In the genomic region with DNA sequence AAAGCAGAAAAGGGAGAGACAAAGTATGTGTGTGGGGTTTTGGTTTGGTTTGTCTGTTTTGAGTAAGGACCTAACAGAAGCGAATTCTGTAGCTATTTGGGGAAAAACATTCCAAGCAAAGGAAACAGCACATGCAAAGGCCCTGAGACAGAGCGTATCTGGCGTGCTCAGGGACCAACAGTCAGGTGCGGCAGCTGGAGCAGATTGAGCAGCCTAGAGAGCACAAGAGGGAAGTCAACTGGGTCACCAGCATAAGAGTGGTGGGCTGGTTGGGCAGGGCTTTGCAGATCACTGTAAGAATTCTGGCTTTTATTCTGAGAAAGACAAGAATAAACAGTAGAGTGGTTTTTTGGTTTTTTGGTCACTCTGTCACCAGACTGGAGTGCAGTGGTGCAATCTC, we compare ENCODE assay signal across 27 cellular contexts. TPM values are rescaled to one million over a fixed set of nuclear protein-coding genes. Genes with fewer than 3 reads are reported as not detected.
"Had no signal": no experiment of that assay in that cellular context is flagged by ENCODE, and none has a peak within 500 bp of the region (broad histone marks: within the 10 kb centered on the region; RNA-seq: fewer than 3 reads in every experiment).

No MANE protein-coding gene starts in this region.

- H3K4me3 ChIP-seq: SK-N-MC had no signal

- H3K4me2 ChIP-seq: KMS-11 had no signal

- H3K9ac ChIP-seq: KMS-11 had no signal

- H3K36me3 Mint-ChIP-seq: brain had no signal

- H3K27ac Mint-ChIP-seq: activated CD4-positive, alpha-beta memory T cell treated with anti-CD3 and anti-CD28 coated beads, Interleukin-2, amount 10 ng/mL, durations not matched to agents 7 days and 5 days; activated CD4-positive, alpha-beta T cell treated with anti-CD3 and anti-CD28 coated beads for 36 hours; activated naive CD4-positive, alpha-beta T cell treated with anti-CD3 and anti-CD28 coated beads, Interleukin-2, amount 10 ng/mL, durations not matched to agents 7 days and 5 days; activated T-cell treated with anti-CD3 and anti-CD28 coated beads, Interleukin-2, amount 50 U/mL, for 72 hours; activated T-helper 2 cell treated with anti-CD3 and anti-CD28 coated beads, Interferon-gamma antibody, Interleukin-2, Interleukin-4, amounts not matched to agents 10 μg/mL and 5 μg/mL and 100 μg/mL, durations not matched to agents 14 hours and 24 hours and 36 hours; brain; T-cell had no signal

- H3K27ac ChIP-seq: KMS-11, SK-N-MC, WERI-Rb-1 had no signal

- DNase-seq: activated CD4-positive, alpha-beta memory T cell treated with anti-CD3 and anti-CD28 coated beads, Interleukin-2, amount 10 ng/mL, durations not matched to agents 7 days and 5 days; activated CD4-positive, alpha-beta T cell treated with anti-CD3 and anti-CD28 coated beads for 36 hours; activated CD4-positive, alpha-beta T cell treated with anti-CD3 and anti-CD28 coated beads, Interleukin-2, amount 50 U/mL, for 1 hour; activated gamma-delta T cell treated with Interleukin-2 at 50 U/mL for 16 hours; activated naive CD4-positive, alpha-beta T cell treated with anti-CD3 and anti-CD28 coated beads, Interleukin-2, amount 10 ng/mL, durations not matched to agents 7 days and 5 days; activated T-cell treated with anti-CD3 and anti-CD28 coated beads for 4 hours; activated T-cell treated with anti-CD3 and anti-CD28 coated beads, Interleukin-2, amount 50 U/mL, for 72 hours; amygdala; MV-4-11; NCI-H1092 treated with DMSO at 0.1 percent for 48 hours; NCI-H1417 treated with DMSO at 0.1 percent for 48 hours; NCI-H1694; NCI-H2029; NCI-H2107; NCI-H2171 treated with DMSO at 0.1 percent for 48 hours; NCI-H226; NCI-H526; NCI-H82; RPMI8226; T-cell; WERI-Rb-1 had no signal

- H3K36me3 ChIP-seq: WERI-Rb-1 had no signal

- H3K4me3 Mint-ChIP-seq: activated CD4-positive, alpha-beta memory T cell treated with anti-CD3 and anti-CD28 coated beads, Interleukin-2, amount 10 ng/mL, durations not matched to agents 7 days and 5 days; activated CD4-positive, alpha-beta T cell treated with anti-CD3 and anti-CD28 coated beads for 36 hours; activated naive CD4-positive, alpha-beta T cell treated with anti-CD3 and anti-CD28 coated beads, Interleukin-2, amount 10 ng/mL, durations not matched to agents 7 days and 5 days; T-cell had no signal

- ATAC-seq: activated CD4-positive, alpha-beta T cell treated with anti-CD3 and anti-CD28 coated beads for 36 hours; activated T-cell treated with anti-CD3 and anti-CD28 coated beads, Interleukin-2, amount 50 U/mL, for 72 hours; Right ventricle myocardium inferior; T-cell had no signal

- H3K27me3 Mint-ChIP-seq: activated CD4-positive, alpha-beta T cell treated with anti-CD3 and anti-CD28 coated beads for 36 hours had no signal

RNA-seq across cellular contexts. Expression of gene TGFBR3, which starts 11.8 kb away (rescaled TPM):
- total RNA-seq: OCI-LY7 had no signal
